Comparison of ENCODE assay signal across 8 cellular contexts in genomic region chr13:111460548-111461444, GRCh38.
A peak's percentile ranks its signal among the peaks of the same experiment; 100 is the strongest.
DNase-seq lines count a peak whose midpoint lies in the region; ATAC-seq, FAIRE-seq and TF ChIP-seq lines count a peak whose summit lies in the region.

No MANE protein-coding gene starts in this region.

- H3K27ac ChIP-seq in CD4-positive, alpha-beta T cell (ENCODE audit: low read depth, low read length) = no peak overlapping the region

- H3K27me3 Mint-ChIP-seq in CD4-positive, alpha-beta T cell = peaks cover 22% of the 10 kb centered on the region

- CTCF ChIA-PET in CD4-positive, alpha-beta T cell (lab: Charles Lee) = no interaction called here

- H3K4me3 Mint-ChIP-seq in CD4-positive, alpha-beta T cell = no peak overlapping the region

- H3K27ac Mint-ChIP-seq in CD4-positive, alpha-beta T cell = no peak overlapping the region

- TF ChIP-seq CTCF in fibroblast of villous mesenchyme (IDR thresholded peaks at IDR 0.05; ENCODE audit: insufficient read depth, low read depth, low read length) = peak; percentile 44
- TF ChIP-seq CTCF in CD4-positive, alpha-beta T cell (IDR thresholded peaks at IDR 0.05) = no peak

- no peaks in the 10 kb centered on the region for H3K36me3 Mint-ChIP-seq in CD4-positive, alpha-beta T cell (ENCODE audit: low read depth)

- no peak for ATAC-seq in GM21529 (IDR thresholded peaks at IDR 0.05; ENCODE audit: unreplicated experiment)
- no peak for ATAC-seq in CD4-positive, alpha-beta T cell (ENCODE audit: poor library complexity)

- no peaks in the 10 kb centered on the region for H3K4me1 Mint-ChIP-seq in CD4-positive, alpha-beta T cell (ENCODE audit: low read depth)

- no peak overlapping the region for H3K4me3 ChIP-seq in fibroblast of villous mesenchyme (ENCODE audit: low read depth, low read length)

- POLR2A ChIA-PET in CD4-positive, alpha-beta T cell (lab: Charles Lee) = no interaction called here

- DNase-seq in DMS114 treated with DMSO at 0.1 percent for 48 hours (lab: John Stamatoyannopoulos, UW; ENCODE audit: unreplicated experiment) (peak; percentile 6), HTR-8/SVneo (ENCODE audit: insufficient read length, low spot score) (peak; percentile 23), SHP77 (lab: John Stamatoyannopoulos, UW) (peak; percentile 81 to 84), fibroblast of villous mesenchyme (ENCODE audit: low read depth) (peak; percentile 53), pons (ENCODE audit: low spot score) (peak; percentile 84), T-helper 1 cell (no peak)
- DNase-seq in CD4-positive, alpha-beta T cell = no peak

- intact Hi-C loops in CD4-positive, alpha-beta T cell (cut with DNase I, micrococcal nuclease) = no loop called here

- no peaks in the 10 kb centered on the region for H3K27me3 ChIP-seq in CD4-positive, alpha-beta T cell (ENCODE audit: control insufficient read depth, insufficient read depth, low read length)

- no peak for FAIRE-seq in HTR-8/SVneo (lab: Jason Lieb, UNC)

- H3K9me3 ChIP-seq in CD4-positive, alpha-beta T cell (ENCODE audit: control insufficient read depth, low read length) = no peaks in the 10 kb centered on the region

- no peaks in the 10 kb centered on the region for H3K9me3 Mint-ChIP-seq in CD4-positive, alpha-beta T cell

Comparison
In these comparisons a context has a peak if more than half of its experiments do, and no peak if none do; other contexts are left out.
1. DNase-seq: peak in DMS114 treated with DMSO at 0.1 percent for 48 hours (single experiment), HTR-8/SVneo (single experiment), SHP77 (2 of 2), fibroblast of villous mesenchyme (single experiment) and pons (single experiment); none in CD4-positive, alpha-beta T cell (0 of 10) and T-helper 1 cell (0 of 5).